In the genomic region with DNA sequence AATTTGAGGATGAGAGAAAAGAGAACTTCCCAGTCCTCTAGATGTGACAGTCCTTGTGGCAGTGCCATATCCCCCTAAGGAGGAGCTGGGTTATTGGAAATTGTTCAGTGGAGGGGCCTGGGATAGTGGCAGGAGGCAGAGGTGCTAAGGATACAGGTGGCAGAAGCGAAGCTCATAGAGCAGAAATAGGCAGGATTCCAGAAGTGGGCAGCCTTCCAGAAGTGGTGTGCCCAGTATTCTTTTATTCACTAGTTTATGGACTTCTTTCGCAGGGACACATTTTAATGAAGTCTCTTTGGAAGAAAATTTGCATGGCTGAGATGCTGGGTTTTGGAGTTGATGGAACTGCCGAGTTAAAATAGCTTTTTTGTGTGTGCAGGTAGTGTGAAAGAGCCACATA, we compare ENCODE assay signal across 28 cellular contexts. TPM values are rescaled to one million over a fixed set of nuclear protein-coding genes. Genes with fewer than 3 reads are reported as not detected.
A peak's percentile ranks its signal among the peaks of the same experiment; 100 is the strongest.
DNase-seq lines count a peak whose midpoint lies in the region; ATAC-seq and TF ChIP-seq lines count a peak whose summit lies in the region.
"Had no signal": no experiment of that assay in that cellular context is flagged by ENCODE, and none has a peak within 500 bp of the region (broad histone marks: within the 10 kb centered on the region; RNA-seq: fewer than 3 reads in every experiment).

No MANE protein-coding gene starts in this region.

- peak overlapping the region; percentile 98 for H3K4me2 ChIP-seq in Loucy (ENCODE audit: low read depth, low read length, poor library complexity, severe bottlenecking)

- no peaks in the 10 kb centered on the region for H3K27me3 Mint-ChIP-seq in CD8-positive, alpha-beta T cell (ENCODE audit: low read depth)
- peaks cover 5% of the 10 kb centered on the region for H3K27me3 Mint-ChIP-seq in endodermal cell (ENCODE audit: insufficient read depth)

- H3K4me1 ChIP-seq in CD8-positive, alpha-beta T cell (ENCODE audit: insufficient read depth, low read length) = peaks cover 69% of the 10 kb centered on the region
- H3K4me1 ChIP-seq in Loucy (ENCODE audit: insufficient read depth, low read length, poor library complexity, severe bottlenecking) (peaks cover 96% of the 10 kb centered on the region), esophagus muscularis mucosa (peaks cover 45 to 89% (median 80%) of the 10 kb centered on the region in 4 donors), prostate gland (replicated peaks) (peaks cover 8% of the 10 kb centered on the region), spleen (peaks cover 54 to 100% (median 85%) of the 10 kb centered on the region in 6 donors), endodermal cell (ENCODE audit: control insufficient read depth, insufficient read depth, low read length) (peaks cover 2% of the 10 kb centered on the region)

- POLR2A ChIA-PET in CD8-positive, alpha-beta T cell (lab: Charles Lee) = no interaction called here

- H3K9ac ChIP-seq in Loucy (ENCODE audit: low read depth, low read length, poor library complexity, severe bottlenecking) (peak overlapping the region; percentile 2), endodermal cell (ENCODE audit: extremely low read depth, low read length, poor library complexity, severe bottlenecking) (no peak overlapping the region)

- H3K4me3 Mint-ChIP-seq in CD8-positive, alpha-beta T cell = no peak overlapping the region
- H3K4me3 Mint-ChIP-seq in endodermal cell = no peak overlapping the region

- H3K4me1 Mint-ChIP-seq in CD8-positive, alpha-beta T cell (ENCODE audit: low read depth) = peaks cover 92% of the 10 kb centered on the region
- H3K4me1 Mint-ChIP-seq in endodermal cell = peaks cover 33% of the 10 kb centered on the region

- no peaks in the 10 kb centered on the region for H3K9me3 ChIP-seq in CD8-positive, alpha-beta T cell (ENCODE audit: low read length)
- H3K9me3 ChIP-seq in Loucy (ENCODE audit: insufficient read depth, low read depth, low read length) (no peaks in the 10 kb centered on the region), esophagus muscularis mucosa (no peaks in the 10 kb centered on the region), prostate gland (no peaks in the 10 kb centered on the region), spleen (peaks cover 0 to 15% (median 10%) of the 10 kb centered on the region in 8 donors), endodermal cell (ENCODE audit: control insufficient read depth, low read length) (peaks cover 20% of the 10 kb centered on the region)
- H3K9me3 ChIP-seq: transverse colon had no signal

- peaks cover 56% of the 10 kb centered on the region for H3K36me3 Mint-ChIP-seq in CD8-positive, alpha-beta T cell
- peaks cover 14% of the 10 kb centered on the region for H3K36me3 Mint-ChIP-seq in endodermal cell (ENCODE audit: low read depth)

- peaks cover 5% of the 10 kb centered on the region; the same call in 1 of the 2 replicates for H3F3A ChIP-seq in Loucy (ENCODE audit: low read depth)

- intact Hi-C loops in CD8-positive, alpha-beta T cell (cut with DNase I, micrococcal nuclease) = no loop called here
- intact Hi-C loops in esophagus muscularis mucosa (cut with DNase I) (loop anchor here (10.0 kb wide), 1 partner anchor 1208 kb away; no protein-coding TSS in a partner anchor), prostate gland (cut with DNase I) (no loop called here), spleen (cut with DNase I; ENCODE audit: low total_unique reads) (no loop called here)

- no peak overlapping the region for H3K4me3 ChIP-seq in CD8-positive, alpha-beta T cell (ENCODE audit: low read depth, low read length)
- H3K4me3 ChIP-seq in Loucy (ENCODE audit: low read length, poor library complexity, severe bottlenecking) (peak overlapping the region; percentile 81), esophagus muscularis mucosa (peak overlapping the region; percentile 10 to 87 (median 20)), prostate gland (no peak overlapping the region), spleen (peak overlapping the region in 1 of 8 donors; percentile 0), endodermal cell (ENCODE audit: low read length) (no peak overlapping the region)
- H3K4me3 ChIP-seq: transverse colon had no signal

- no peaks in the 10 kb centered on the region for H3K9me2 ChIP-seq in Loucy (replicated peaks; ENCODE audit: low read depth, low read length)

- H4K20me1 ChIP-seq in Loucy (ENCODE audit: insufficient read depth, low read length, poor library complexity, severe bottlenecking) = peaks cover 99% of the 10 kb centered on the region

- no peak overlapping the region for H2AFZ ChIP-seq in Loucy (ENCODE audit: low read length)

- WGBS in esophagus muscularis mucosa = 86% methylated on average over 3 of the region's 3 CpGs
- WGBS in prostate gland = 38% methylated on average over 3 of the region's 3 CpGs
- WGBS in spleen, 5 donors = 80 to 97% (median 94%) methylated on average over 3 of the region's 3 CpGs
- WGBS in endodermal cell (ENCODE audit: insufficient coverage in 1 of 2, insufficient read length in 1 of 2), 2 experiments = 84 to 95% methylated on average over 3 of the region's 3 CpGs

- TF ChIP-seq POLR2A in esophagus muscularis mucosa (IDR thresholded peaks at IDR 0.05; ENCODE audit: low read depth) = no peak
- TF ChIP-seq POLR2A in prostate gland (IDR thresholded peaks at IDR 0.05) = no peak
- no peak for TF ChIP-seq POLR2A in spleen (IDR thresholded peaks at IDR 0.05)

- peaks cover 100% of the 10 kb centered on the region for H3K79me2 ChIP-seq in Loucy (ENCODE audit: insufficient read depth, low read length)

- H3K9me3 Mint-ChIP-seq in CD8-positive, alpha-beta T cell = no peaks in the 10 kb centered on the region
- peaks cover 10% of the 10 kb centered on the region for H3K9me3 Mint-ChIP-seq in endodermal cell

- ATAC-seq in CD8-positive, alpha-beta T cell = no peak
- ATAC-seq in GM21447 (IDR thresholded peaks at IDR 0.05; ENCODE audit: unreplicated experiment) = no peak
- ATAC-seq: esophagus mucosa, left cardiac atrium, PC-3, Right ventricle myocardium inferior had no signal

- DNase-seq in CD8-positive, alpha-beta T cell = no peak
- no peak for DNase-seq in esophagus muscularis mucosa (ENCODE audit: extremely low spot score)
- peak; percentile 31 for DNase-seq in prostate gland (ENCODE audit: low spot score)
- DNase-seq in spleen = no peak
- DNase-seq in endodermal cell = no peak
- DNase-seq: activated CD4-positive, alpha-beta T cell treated with anti-CD3 and anti-CD28 coated beads for 4 hours; activated gamma-delta T cell treated with Interleukin-2 at 50 U/mL for 16 hours; activated T-cell treated with anti-CD3 and anti-CD28 coated beads, Interleukin-2, amount 50 U/mL, for 1 hour; amniotic stem cell; brain microvascular endothelial cell; effector memory CD4-positive, alpha-beta T cell; foreskin melanocyte; GOT3; left cardiac atrium; NCI-H1092; NCI-H1930; NCI-H524; NK-92 treated with Interleukin-12 subunit alpha and Interleukin-12 subunit beta, amount 100 ng/mL, for 24 hours; PC-3; retina; small intestine; stimulated activated CD4-positive, alpha-beta T cell treated with anti-CD3 and anti-CD28 coated beads, Interleukin-1b, Interleukin-23, amount 100 ng/mL, for 48 hours; transverse colon had no signal

- no peak overlapping the region for H3K27ac ChIP-seq in CD8-positive, alpha-beta T cell (ENCODE audit: low read depth, low read length)
- peak overlapping the region in 3 of 4 donors; percentile 4 to 60 (median 22) for H3K27ac ChIP-seq in esophagus muscularis mucosa (replicated peaks in 1 of 4)
- no peak overlapping the region for H3K27ac ChIP-seq in prostate gland
- H3K27ac ChIP-seq in spleen = no peak overlapping the region
- no peak overlapping the region for H3K27ac ChIP-seq in endodermal cell (ENCODE audit: low read depth, low read length)
- H3K27ac ChIP-seq: brain microvascular endothelial cell, C4-2B had no signal

- peak overlapping the region; percentile 2 for H3K27ac Mint-ChIP-seq in CD8-positive, alpha-beta T cell
- no peak overlapping the region for H3K27ac Mint-ChIP-seq in endodermal cell

- no peak for TF ChIP-seq CTCF in CD8-positive, alpha-beta T cell (IDR thresholded peaks at IDR 0.05)
- TF ChIP-seq CTCF in Loucy (conservative IDR thresholded peaks at IDR 0.05; ENCODE audit: low read length) (no peak), esophagus muscularis mucosa (IDR thresholded peaks at IDR 0.05) (no peak), prostate gland (IDR thresholded peaks at IDR 0.05) (no peak), spleen (IDR thresholded peaks at IDR 0.05 in 8 of 11, conservative IDR thresholded peaks at IDR 0.05 in 3 of 11) (no peak), endodermal cell (conservative IDR thresholded peaks at IDR 0.05) (no peak)

- TF ChIP-seq EP300 in esophagus muscularis mucosa (IDR thresholded peaks at IDR 0.05) = no peak

- peaks cover 12% of the 10 kb centered on the region for H3K36me3 ChIP-seq in CD8-positive, alpha-beta T cell (ENCODE audit: insufficient read depth, low read length)
- H3K36me3 ChIP-seq in Loucy (ENCODE audit: insufficient read depth, low read length) (peaks cover 20% of the 10 kb centered on the region), esophagus muscularis mucosa (peaks cover 11 to 25% (median 14%) of the 10 kb centered on the region in 4 donors), prostate gland (peaks cover 0 to 6% of the 10 kb centered on the region in 2 donors), spleen (peaks cover 6 to 31% (median 12%) of the 10 kb centered on the region in 6 donors), endodermal cell (ENCODE audit: control insufficient read depth, insufficient read depth, low read length) (peaks cover 12% of the 10 kb centered on the region)

- CTCF ChIA-PET in CD8-positive, alpha-beta T cell (lab: Charles Lee) = interaction anchor here (1.2 to 1.9 kb wide), 2 partner anchors 16 to 64 kb away, joined by 5 read pairs; no protein-coding TSS in a partner anchor

- no peaks in the 10 kb centered on the region for H3K27me3 ChIP-seq in CD8-positive, alpha-beta T cell (ENCODE audit: insufficient read depth, low read length)
- no peaks in the 10 kb centered on the region for H3K27me3 ChIP-seq in Loucy (ENCODE audit: insufficient read depth, low read length, poor library complexity, severe bottlenecking)
- no peaks in the 10 kb centered on the region for H3K27me3 ChIP-seq in esophagus muscularis mucosa
- H3K27me3 ChIP-seq in prostate gland (replicated peaks; ENCODE audit: insufficient read depth) = no peaks in the 10 kb centered on the region
- no peaks in the 10 kb centered on the region for H3K27me3 ChIP-seq in spleen (replicated peaks in 1 of 7)
- no peaks in the 10 kb centered on the region for H3K27me3 ChIP-seq in endodermal cell (ENCODE audit: control insufficient read depth, insufficient read depth, low read length, poor library complexity, severe bottlenecking)
- H3K27me3 ChIP-seq: brain microvascular endothelial cell, transverse colon had no signal

RNA-seq across cellular contexts. Expression of a gene that starts 6.8 kb away (rescaled TPM):
- total RNA-seq in CD8-positive, alpha-beta T cell = 100 to 1,000 TPM; 461 to 470 TPM
- 100 to 1,000 TPM; 244 to 563 (median 329) TPM for total RNA-seq in esophagus muscularis mucosa
- total RNA-seq in prostate gland = 10 to 100 TPM; 71.6 to 81.2 TPM
- 100 to 1,000 TPM in 5 of 7 donors, 10 to 100 TPM in 2; 72.7 to 200 (median 123) TPM for total RNA-seq in spleen
- 10 to 100 TPM in 1 of 3 donors, 1 to 10 TPM in 2; 4.9 to 15.1 (median 7.6) TPM for polyA plus RNA-seq in spleen
- total RNA-seq in endodermal cell = 10 to 100 TPM; 29.8 to 30.2 TPM
- 29.8 TPM for polyA plus RNA-seq in endodermal cell (2013, experiment 1 of 2)
- polyA plus RNA-seq in endodermal cell (2013, experiment 2 of 2) = 31.2 TPM

Comparison
In these comparisons a context has a peak if more than half of its experiments do, and no peak if none do; other contexts are left out.
1. H3K27ac ChIP-seq: peak in esophagus muscularis mucosa (3 of 4); none in CD8-positive, alpha-beta T cell (single experiment), prostate gland (0 of 2), spleen (0 of 8) and endodermal cell (single experiment).
2. H3K4me3 ChIP-seq: peak in Loucy (single experiment) and esophagus muscularis mucosa (4 of 4); none in CD8-positive, alpha-beta T cell (single experiment), prostate gland (0 of 2) and endodermal cell (single experiment).